In genomic region chr20:2005831-2006426, GRCh38 we compare ENCODE assay signal across 9 cellular contexts. TPM values are rescaled to one million over a fixed set of nuclear protein-coding genes. Genes with fewer than 3 reads are reported as not detected.
DNase-seq lines count a peak whose midpoint lies in the region; ATAC-seq and TF ChIP-seq lines count a peak whose summit lies in the region.
"Had no signal": no experiment of that assay in that cellular context is flagged by ENCODE, and none has a peak within 500 bp of the region (broad histone marks: within the 10 kb centered on the region; RNA-seq: fewer than 3 reads in every experiment).

No MANE protein-coding gene starts in this region.

- no peak overlapping the region for H2AFZ ChIP-seq in neuronal stem cell (ENCODE audit: low read length)

- H3K9me3 ChIP-seq in neuronal stem cell (replicated peaks in 1 of 2; ENCODE audit: control insufficient read depth in 2 of 2, insufficient read depth in 1 of 2, low read depth in 1 of 2, low read length in 2 of 2) (no peaks in the 10 kb centered on the region), upper lobe of left lung (no peaks in the 10 kb centered on the region)
- H3K9me3 ChIP-seq: tibial artery had no signal

- no peak for TF ChIP-seq EP300 in upper lobe of left lung (IDR thresholded peaks at IDR 0.05)

- H3K23ac ChIP-seq in neuronal stem cell (ENCODE audit: low read depth, low read length, poor library complexity) = no peak overlapping the region

- peak; percentile 32 for DNase-seq in GM19238 (ENCODE audit: insufficient read length, low spot score)
- DNase-seq in NOMO-1 (lab: John Stamatoyannopoulos, UW; ENCODE audit: unreplicated experiment in 2 of 2) = peak; percentile 65 to 67
- peak; percentile 36 for DNase-seq in activated T-cell treated with anti-CD3 and anti-CD28 coated beads for 4 hours
- peak; percentile 45 for DNase-seq in fibroblast of mammary gland (ENCODE audit: low read depth)
- DNase-seq in neuronal stem cell (ENCODE audit: low spot score) = peak; percentile 80
- DNase-seq in upper lobe of left lung = peak; percentile 50 to 64

- no peak overlapping the region for H3K18ac ChIP-seq in neuronal stem cell (ENCODE audit: low read length)

- H2BK12ac ChIP-seq in neuronal stem cell (ENCODE audit: low read length) = no peak overlapping the region

- no peak overlapping the region for H3K4me2 ChIP-seq in neuronal stem cell (ENCODE audit: insufficient read depth, low read length, poor library complexity, severe bottlenecking)

- H3K9ac ChIP-seq in neuronal stem cell (ENCODE audit: low read depth, low read length, poor library complexity) = no peak overlapping the region

- no peak overlapping the region for H4K91ac ChIP-seq in neuronal stem cell (ENCODE audit: low read depth, low read length, poor library complexity)

- H2BK5ac ChIP-seq in neuronal stem cell (ENCODE audit: low read length) = no peak overlapping the region

- ATAC-seq in upper lobe of left lung (ENCODE audit: low FRiP score in 2 of 2) (peak in 1 of 2 donors; percentile 62), HG03469 (IDR thresholded peaks at IDR 0.05; ENCODE audit: unreplicated experiment) (no peak), HG02970 (IDR thresholded peaks at IDR 0.05; ENCODE audit: low FRiP score, unreplicated experiment) (no peak)

- H3K4me1 ChIP-seq in neuronal stem cell (ENCODE audit: control insufficient read depth in 2 of 2, insufficient read depth in 1 of 2, low read depth in 1 of 2, low read length in 2 of 2) (peaks cover 0 to 2% of the 10 kb centered on the region in 2 donors), upper lobe of left lung (no peaks in the 10 kb centered on the region)

- TF ChIP-seq POLR2A in upper lobe of left lung (IDR thresholded peaks at IDR 0.05) = no peak

- H3K27ac ChIP-seq in neuronal stem cell (replicated peaks; ENCODE audit: low read length) (no peak overlapping the region), upper lobe of left lung (no peak overlapping the region)
- H3K27ac ChIP-seq: tibial artery had no signal

- H2BK15ac ChIP-seq in neuronal stem cell (ENCODE audit: low read length) = no peak overlapping the region

- no CpG with 5 or more reads among the region's 12 CpGs for WGBS in neuronal stem cell (ENCODE audit: extremely low coverage in 2 of 2, insufficient read length in 2 of 2, insufficient replicate concordance in 1 of 2), 2 donors
- 19% methylated on average over 12 of the region's 12 CpGs for WGBS in upper lobe of left lung, 2 donors

- no peak overlapping the region for H3K4ac ChIP-seq in neuronal stem cell (ENCODE audit: low read length)

- H3K4me3 ChIP-seq in fibroblast of mammary gland (ENCODE audit: control insufficient read depth, low read depth, low read length) (no peak overlapping the region), neuronal stem cell (ENCODE audit: low read length in 2 of 2) (no peak overlapping the region), upper lobe of left lung (no peak overlapping the region)
- H3K4me3 ChIP-seq: tibial artery had no signal

- no peaks in the 10 kb centered on the region for H3K36me3 ChIP-seq in neuronal stem cell (replicated peaks in 1 of 2; ENCODE audit: control insufficient read depth in 2 of 2, insufficient read depth in 2 of 2, low read length in 2 of 2)
- H3K36me3 ChIP-seq in upper lobe of left lung = no peaks in the 10 kb centered on the region
- H3K36me3 ChIP-seq: tibial artery had no signal

- no peak overlapping the region for H2BK120ac ChIP-seq in neuronal stem cell (ENCODE audit: low read depth, low read length)

- H3K27me3 ChIP-seq in neuronal stem cell (ENCODE audit: control insufficient read depth in 3 of 3, insufficient read depth in 3 of 3, low read depth in 1 of 3, low read length in 3 of 3) (peaks cover 0 to 9% (median 0%) of the 10 kb centered on the region in 3 experiments), upper lobe of left lung (peaks cover 0 to 9% (median 0%) of the 10 kb centered on the region in 4 donors)

- TF ChIP-seq CTCF in fibroblast of mammary gland (conservative IDR thresholded peaks at IDR 0.05; ENCODE audit: control insufficient read depth, insufficient read depth, low read depth, low read length) (no peak), upper lobe of left lung (IDR thresholded peaks at IDR 0.05) (no peak)

- no peak overlapping the region for H2AK5ac ChIP-seq in neuronal stem cell (ENCODE audit: low read depth, low read length)

- H4K8ac ChIP-seq in neuronal stem cell (ENCODE audit: low read depth, low read length) = no peak overlapping the region

- no peak overlapping the region for H3K14ac ChIP-seq in neuronal stem cell (ENCODE audit: low read length)

- H3K79me1 ChIP-seq in neuronal stem cell (ENCODE audit: low read depth, low read length) = no peaks in the 10 kb centered on the region

RNA-seq across cellular contexts. Expression of gene PDYN, which starts 12.1 kb away (rescaled TPM):
- 0.06 TPM for polyA plus RNA-seq in neuronal stem cell (2013, experiment 1 of 2)
- 0.01 TPM for polyA plus RNA-seq in neuronal stem cell (2013, experiment 2 of 2)
- not detected for total RNA-seq in upper lobe of left lung
